Comparison of ENCODE assay signal across 22 cellular contexts in genomic region chr4:77199701-77200100, GRCh38. TPM values are rescaled to one million over a fixed set of nuclear protein-coding genes. Genes with fewer than 3 reads are reported as not detected.
DNase-seq lines count a peak whose midpoint lies in the region; ATAC-seq, FAIRE-seq and TF ChIP-seq lines count a peak whose summit lies in the region.
"Had no signal": no experiment of that assay in that cellular context is flagged by ENCODE, and none has a peak within 500 bp of the region (broad histone marks: within the 10 kb centered on the region; RNA-seq: fewer than 3 reads in every experiment).

No MANE protein-coding gene starts in this region.

- H3K4me3 Mint-ChIP-seq in MCF 10A (ENCODE audit: unreplicated experiment) = no peak overlapping the region
- no peak overlapping the region for H3K4me3 Mint-ChIP-seq in stimulated activated memory B cell treated with anti-CD40 and anti-IgM and Interleukin-4, amounts not matched to agents 10 μg/mL and 1 μg/mL and 100 μg/mL, for 72 hours
- no peak overlapping the region for H3K4me3 Mint-ChIP-seq in activated T-helper 1 cell treated with anti-CD3 and anti-CD28 coated beads, Interleukin-12 subunit alpha, Interleukin-12 subunit beta, Interleukin-2, Interleukin-4 antibody, amounts not matched to agents 30 ng/mL and 10 ng/mL and 1 ng/mL, durations not matched to agents 14 hours and 24 hours and 36 hours
- H3K4me3 Mint-ChIP-seq: B cell; CD4-positive, CD25-positive, alpha-beta regulatory T cell; CD8-positive, alpha-beta T cell; GM23338; H9 had no signal

- FAIRE-seq in endothelial cell of umbilical vein (lab: Jason Lieb, UNC) = no peak
- FAIRE-seq: A204.1, GM12878 had no signal

- H4K20me1 ChIP-seq in mammary epithelial cell (ENCODE audit: insufficient read depth, low read length) (no peaks in the 10 kb centered on the region), endothelial cell of umbilical vein (replicated peaks; ENCODE audit: control insufficient read depth, extremely low read depth, insufficient read depth, low read length) (no peaks in the 10 kb centered on the region)
- H4K20me1 ChIP-seq: BLaER1 had no signal

- H3K9me3 ChIP-seq in mammary epithelial cell (replicated peaks; ENCODE audit: insufficient read depth, low read length) = no peaks in the 10 kb centered on the region
- no peaks in the 10 kb centered on the region for H3K9me3 ChIP-seq in endothelial cell of umbilical vein (replicated peaks; ENCODE audit: control insufficient read depth, insufficient read depth, low read length)
- no peaks in the 10 kb centered on the region for H3K9me3 ChIP-seq in MG63
- H3K9me3 ChIP-seq: BLaER1, Caco-2 had no signal

- no peaks in the 10 kb centered on the region for H3K27me3 Mint-ChIP-seq in MCF 10A (ENCODE audit: insufficient read depth, unreplicated experiment)
- no peaks in the 10 kb centered on the region for H3K27me3 Mint-ChIP-seq in stimulated activated memory B cell treated with anti-CD40 and anti-IgM and Interleukin-4, amounts not matched to agents 10 μg/mL and 1 μg/mL and 100 μg/mL, for 72 hours
- peaks cover 7% of the 10 kb centered on the region for H3K27me3 Mint-ChIP-seq in activated T-helper 1 cell treated with anti-CD3 and anti-CD28 coated beads, Interleukin-12 subunit alpha, Interleukin-12 subunit beta, Interleukin-2, Interleukin-4 antibody, amounts not matched to agents 30 ng/mL and 10 ng/mL and 1 ng/mL, durations not matched to agents 14 hours and 24 hours and 36 hours (ENCODE audit: insufficient read depth)
- H3K27me3 Mint-ChIP-seq: B cell; CD4-positive, CD25-positive, alpha-beta regulatory T cell had no signal

- CTCF ChIA-PET in mammary epithelial cell (lab: Charles Lee; ENCODE audit: low non-redundant PET) (no interaction called here), MCF 10A (lab: Yijun Ruan, JAX) (interaction anchor here (0.7 to 10.0 kb wide), 7 partner anchors 9 to 103 kb away, joined by 4 to 102 read pairs (median 4); no protein-coding TSS in a partner anchor), endothelial cell of umbilical vein (lab: Charles Lee) (interaction anchor here (0.9 to 5.9 kb wide), 3 partner anchors 104 to 154 kb away, joined by 4 to 171 read pairs (median 9); no protein-coding TSS in a partner anchor)

- intact Hi-C loops in mammary epithelial cell (cut with micrococcal nuclease) = loop anchor here (5.0 kb wide), 2 partner anchors 442 to 767 kb away; no protein-coding TSS in a partner anchor
- intact Hi-C loops in MCF 10A (cut with micrococcal nuclease) = loop anchor here (5.0 to 10.0 kb wide), 2 partner anchors 445 to 687 kb away; no protein-coding TSS in a partner anchor
- intact Hi-C loops in endothelial cell of umbilical vein (cut with micrococcal nuclease) = loop anchor here (5.0 kb wide), 1 partner anchor 77 kb away; no protein-coding TSS in a partner anchor
- intact Hi-C loops in activated T-helper 1 cell treated with anti-CD3 and anti-CD28 coated beads, Interleukin-12 subunit alpha, Interleukin-12 subunit beta, Interleukin-2, Interleukin-4 antibody, amounts not matched to agents 30 ng/mL and 10 ng/mL and 1 ng/mL, durations not matched to agents 14 hours and 24 hours and 36 hours (cut with micrococcal nuclease) = loop anchor here (5.0 kb wide), 1 partner anchor 252 kb away; the partner anchor contains the start of gene SEPTIN11

- H3K4me3 ChIP-seq in mammary epithelial cell (replicated peaks in 1 of 3; ENCODE audit: insufficient read depth in 1 of 3, low read depth in 2 of 3, low read length in 3 of 3) (no peak overlapping the region), endothelial cell of umbilical vein (replicated peaks in 1 of 3; ENCODE audit: insufficient read depth in 1 of 3, low read depth in 1 of 3, low read length in 3 of 3) (no peak overlapping the region), MG63 (no peak overlapping the region)
- H3K4me3 ChIP-seq: BLaER1, GM12878, GM23338 had no signal

- no peaks in the 10 kb centered on the region for H3K36me3 ChIP-seq in mammary epithelial cell (ENCODE audit: insufficient read depth, low read length)
- no peaks in the 10 kb centered on the region for H3K36me3 ChIP-seq in endothelial cell of umbilical vein (ENCODE audit: control insufficient read depth in 2 of 2, extremely low read depth in 1 of 2, insufficient read depth in 2 of 2, low read length in 2 of 2)
- H3K36me3 ChIP-seq in MG63 = no peaks in the 10 kb centered on the region
- H3K36me3 ChIP-seq: BLaER1 had no signal

- H3K27me3 ChIP-seq in mammary epithelial cell (ENCODE audit: insufficient read depth, low read length) (no peaks in the 10 kb centered on the region), endothelial cell of umbilical vein (ENCODE audit: control insufficient read depth in 2 of 2, insufficient read depth in 2 of 2, low read length in 2 of 2) (peaks cover 50 to 74% of the 10 kb centered on the region in 2 experiments), MG63 (no peaks in the 10 kb centered on the region)
- H3K27me3 ChIP-seq: BLaER1 had no signal

- no peak for TF ChIP-seq POLR2A in endothelial cell of umbilical vein (IDR thresholded peaks at IDR 0.05; ENCODE audit: low read depth, low read length)

- peaks cover 44% of the 10 kb centered on the region for H3K4me1 ChIP-seq in mammary epithelial cell (ENCODE audit: insufficient read depth, low read length)
- no peaks in the 10 kb centered on the region for H3K4me1 ChIP-seq in endothelial cell of umbilical vein (ENCODE audit: control insufficient read depth, extremely low read depth, insufficient read depth, low read length)

- POLR2A ChIA-PET in MCF 10A (lab: Yijun Ruan, JAX) (interaction anchor here (1.1 to 1.4 kb wide), 3 partner anchors 42 to 123 kb away, joined by 3 to 5 read pairs (median 3); partner anchors contain the start of gene CCNI), endothelial cell of umbilical vein (lab: Charles Lee) (no interaction called here)

- no peaks in the 10 kb centered on the region for H3K9me3 Mint-ChIP-seq in MCF 10A (ENCODE audit: unreplicated experiment)
- H3K9me3 Mint-ChIP-seq in stimulated activated memory B cell treated with anti-CD40 and anti-IgM and Interleukin-4, amounts not matched to agents 10 μg/mL and 1 μg/mL and 100 μg/mL, for 72 hours = no peaks in the 10 kb centered on the region
- H3K9me3 Mint-ChIP-seq in activated T-helper 1 cell treated with anti-CD3 and anti-CD28 coated beads, Interleukin-12 subunit alpha, Interleukin-12 subunit beta, Interleukin-2, Interleukin-4 antibody, amounts not matched to agents 30 ng/mL and 10 ng/mL and 1 ng/mL, durations not matched to agents 14 hours and 24 hours and 36 hours = no peaks in the 10 kb centered on the region
- H3K9me3 Mint-ChIP-seq: CD4-positive, CD25-positive, alpha-beta regulatory T cell; CD8-positive, alpha-beta T cell; GM23338; H9 had no signal

- H3K79me2 ChIP-seq in mammary epithelial cell (ENCODE audit: insufficient read depth, low read length) (no peaks in the 10 kb centered on the region), endothelial cell of umbilical vein (ENCODE audit: control insufficient read depth, insufficient read depth, low read length) (no peaks in the 10 kb centered on the region)

- no peak overlapping the region for H3K27ac ChIP-seq in mammary epithelial cell (ENCODE audit: insufficient read depth, low read depth, low read length)
- H3K27ac ChIP-seq in endothelial cell of umbilical vein (ENCODE audit: insufficient read depth, low read depth, low read length) = no peak overlapping the region
- H3K27ac ChIP-seq: 22Rv1, BLaER1, C4-2B had no signal

- BruUV-seq in mammary epithelial cell (replicated peaks; lab: Mats Ljungman, UMichigan) (no TSS peak), MCF 10A (replicated peaks; lab: Mats Ljungman, UMichigan) (no TSS peak), endothelial cell of umbilical vein (replicated peaks; lab: Mats Ljungman, UMichigan) (no TSS peak)

- ATAC-seq in stimulated activated memory B cell treated with anti-CD40 and anti-IgM and Interleukin-4, amounts not matched to agents 10 μg/mL and 1 μg/mL and 100 μg/mL, for 72 hours = no peak
- ATAC-seq: CD8-positive, alpha-beta T cell; GM12878; GM23338; HCT116 had no signal

- in situ Hi-C loops in mammary epithelial cell (cut with MboI; ENCODE audit: low sequenced_read_pairs in 2 of 2) = loop anchor here in 1 of 2 donors (10.0 to 25.0 kb wide), 2 partner anchors 155 to 437 kb away; no protein-coding TSS in a partner anchor

- H3K4me1 Mint-ChIP-seq in MCF 10A (ENCODE audit: insufficient read depth, unreplicated experiment) = peaks cover 25% of the 10 kb centered on the region
- peaks cover 42% of the 10 kb centered on the region for H3K4me1 Mint-ChIP-seq in stimulated activated memory B cell treated with anti-CD40 and anti-IgM and Interleukin-4, amounts not matched to agents 10 μg/mL and 1 μg/mL and 100 μg/mL, for 72 hours
- peaks cover 15% of the 10 kb centered on the region for H3K4me1 Mint-ChIP-seq in activated T-helper 1 cell treated with anti-CD3 and anti-CD28 coated beads, Interleukin-12 subunit alpha, Interleukin-12 subunit beta, Interleukin-2, Interleukin-4 antibody, amounts not matched to agents 30 ng/mL and 10 ng/mL and 1 ng/mL, durations not matched to agents 14 hours and 24 hours and 36 hours (ENCODE audit: low read depth)
- H3K4me1 Mint-ChIP-seq: GM23338 had no signal

- H3K36me3 Mint-ChIP-seq in MCF 10A (ENCODE audit: insufficient read depth, unreplicated experiment) = no peaks in the 10 kb centered on the region
- no peaks in the 10 kb centered on the region for H3K36me3 Mint-ChIP-seq in stimulated activated memory B cell treated with anti-CD40 and anti-IgM and Interleukin-4, amounts not matched to agents 10 μg/mL and 1 μg/mL and 100 μg/mL, for 72 hours
- H3K36me3 Mint-ChIP-seq in activated T-helper 1 cell treated with anti-CD3 and anti-CD28 coated beads, Interleukin-12 subunit alpha, Interleukin-12 subunit beta, Interleukin-2, Interleukin-4 antibody, amounts not matched to agents 30 ng/mL and 10 ng/mL and 1 ng/mL, durations not matched to agents 14 hours and 24 hours and 36 hours (ENCODE audit: low read depth) = no peaks in the 10 kb centered on the region
- H3K36me3 Mint-ChIP-seq: CD4-positive, CD25-positive, alpha-beta regulatory T cell; CD8-positive, alpha-beta T cell had no signal

- 14% methylated on average over 1 of the region's 1 CpG for WGBS in mammary epithelial cell (ENCODE audit: low coverage, missing lambda C conversion rate)

- no peak overlapping the region for H3K27ac Mint-ChIP-seq in MCF 10A (ENCODE audit: low read depth, unreplicated experiment)
- peak overlapping the region; percentile 4 for H3K27ac Mint-ChIP-seq in stimulated activated memory B cell treated with anti-CD40 and anti-IgM and Interleukin-4, amounts not matched to agents 10 μg/mL and 1 μg/mL and 100 μg/mL, for 72 hours
- no peak overlapping the region for H3K27ac Mint-ChIP-seq in activated T-helper 1 cell treated with anti-CD3 and anti-CD28 coated beads, Interleukin-12 subunit alpha, Interleukin-12 subunit beta, Interleukin-2, Interleukin-4 antibody, amounts not matched to agents 30 ng/mL and 10 ng/mL and 1 ng/mL, durations not matched to agents 14 hours and 24 hours and 36 hours
- H3K27ac Mint-ChIP-seq: B cell; CD4-positive, CD25-positive, alpha-beta regulatory T cell; CD8-positive, alpha-beta T cell; GM23338; H9 had no signal

- H3K9me1 ChIP-seq in endothelial cell of umbilical vein (replicated peaks; ENCODE audit: control insufficient read depth, extremely low read depth, insufficient read depth, low read length) = no peaks in the 10 kb centered on the region

- no peak overlapping the region for H3K4me2 ChIP-seq in mammary epithelial cell (ENCODE audit: insufficient read depth, low read depth, low read length)
- H3K4me2 ChIP-seq in endothelial cell of umbilical vein (ENCODE audit: insufficient read depth, low read length) = no peak overlapping the region
- H3K4me2 ChIP-seq: BLaER1, GM23338 had no signal

- H2AFZ ChIP-seq in mammary epithelial cell (ENCODE audit: low read depth, low read length) = peak overlapping the region; percentile 66
- H2AFZ ChIP-seq in endothelial cell of umbilical vein (ENCODE audit: low read depth, low read length) = no peak overlapping the region
- H2AFZ ChIP-seq: GM23338 had no signal

- H3K9ac ChIP-seq in mammary epithelial cell (ENCODE audit: insufficient read depth, low read length) (no peak overlapping the region), endothelial cell of umbilical vein (replicated peaks; ENCODE audit: extremely low read depth, insufficient read depth, low read length) (no peak overlapping the region)
- H3K9ac ChIP-seq: BLaER1 had no signal

- DNase-seq in mammary epithelial cell = no peak
- DNase-seq in MCF 10A (ENCODE audit: unreplicated experiment) = no peak
- DNase-seq in endothelial cell of umbilical vein (ENCODE audit: low read depth, low spot score) = no peak
- DNase-seq in activated T-helper 1 cell treated with anti-CD3 and anti-CD28 coated beads, Interleukin-12 subunit alpha, Interleukin-12 subunit beta, Interleukin-2, Interleukin-4 antibody, amounts not matched to agents 30 ng/mL and 10 ng/mL and 1 ng/mL, durations not matched to agents 14 hours and 24 hours and 36 hours (ENCODE audit: low spot score) = no peak
- DNase-seq in GM19238 (ENCODE audit: insufficient read length, low spot score) = no peak
- no peak for DNase-seq in MG63
- DNase-seq: Caco-2; CD4-positive, CD25-positive, alpha-beta regulatory T cell; CD8-positive, alpha-beta T cell; DMS153; DND-41; GDM1; H9 had no signal

- TF ChIP-seq CTCF in mammary epithelial cell (conservative IDR thresholded peaks at IDR 0.05 in 1 of 2, IDR thresholded peaks at IDR 0.05 in 1 of 2; ENCODE audit: extremely low read depth in 1 of 2, insufficient read depth in 1 of 2, low read depth in 1 of 2, low read length in 2 of 2) (no peak), MCF 10A (IDR thresholded peaks at IDR 0.05; ENCODE audit: unreplicated experiment) (no peak), endothelial cell of umbilical vein (IDR thresholded peaks at IDR 0.05; ENCODE audit: extremely low read depth in 1 of 2, insufficient read depth in 1 of 2, low read depth in 1 of 2, low read length in 2 of 2) (no peak)

- dilution Hi-C loops in mammary epithelial cell (cut with HindIII; ENCODE audit: low sequenced_read_pairs) = loop anchor here (5.0 kb wide), 3 partner anchors 37 to 142 kb away; no protein-coding TSS in a partner anchor
- dilution Hi-C loops in endothelial cell of umbilical vein (cut with MboI; ENCODE audit: extremely low pct_ligation_motif_present, low sequenced_read_pairs) = no loop called here

RNA-seq across cellular contexts. Expression of gene CCNG2, which starts 42.7 kb away (rescaled TPM):
- total RNA-seq in mammary epithelial cell (10 to 100 TPM; 45.8 to 80.2 TPM), MCF 10A (2022) (23.5 and 28.5 TPM in 2 replicates), endothelial cell of umbilical vein (28.3 and 31.9 TPM in 2 replicates)
- polyA plus RNA-seq in mammary epithelial cell (24.2 TPM), endothelial cell of umbilical vein (4.9 and 7.9 TPM in 2 replicates)
- polyA minus RNA-seq in mammary epithelial cell (53.7 TPM), endothelial cell of umbilical vein (10.5 and 11.1 TPM in 2 replicates)
- polyA plus RNA-seq in endothelial cell of umbilical vein (2011; cell fraction: cytosol; rRNA removed) = 9.1 and 11.4 TPM in 2 replicates
- polyA plus RNA-seq in endothelial cell of umbilical vein (2011; cell fraction: nucleus; rRNA removed) = 22.4 and 24.8 TPM in 2 replicates
- 21.0 and 23.7 TPM in 2 replicates for polyA plus RNA-seq in endothelial cell of umbilical vein (2012)
- polyA minus RNA-seq in endothelial cell of umbilical vein (2011; cell fraction: cytosol; rRNA and poly(A)+ RNA removed) = 6.8 TPM
- 15.0 and 21.4 TPM in 2 replicates for polyA minus RNA-seq in endothelial cell of umbilical vein (2011; cell fraction: nucleus; rRNA and poly(A)+ RNA removed)
- 7.8 and 8.3 TPM in 2 replicates for total RNA-seq in activated T-helper 1 cell treated with anti-CD3 and anti-CD28 coated beads, Interleukin-12 subunit alpha, Interleukin-12 subunit beta, Interleukin-2, Interleukin-4 antibody, amounts not matched to agents 30 ng/mL and 10 ng/mL and 1 ng/mL, durations not matched to agents 14 hours and 24 hours and 36 hours
- 10.1 and 19.2 TPM in 2 replicates for total RNA-seq in MG63 (2014; rRNA removed; shearing (Covaris generic); ENCODE audit: low replicate concordance)
